8 cellular contexts compared by ENCODE assay signal in genomic region chr20:49046087-49046900, GRCh38. TPM values are rescaled to one million over a fixed set of nuclear protein-coding genes. Genes with fewer than 3 reads are reported as not detected.
DNase-seq lines count a peak whose midpoint lies in the region; ATAC-seq lines count a peak whose summit lies in the region.

Gene CSE1L, plus strand, starts transcription at chr20:49046312. Its CDS starts 12,152 bp downstream, at chr20:49058464.

- H3K9me3 ChIP-seq in NT2/D1 (ENCODE audit: insufficient read depth, low read length) (no peaks in the 10 kb centered on the region), endocrine pancreas (ENCODE audit: control insufficient read depth, low read length) (no peaks in the 10 kb centered on the region), mesenchymal stem cell (ENCODE audit: control insufficient read depth, low read length) (no peaks in the 10 kb centered on the region)

- H3K27ac Mint-ChIP-seq in activated CD8-positive, alpha-beta memory T cell treated with anti-CD3 and anti-CD28 coated beads, Interleukin-2, amount 10 ng/mL, durations not matched to agents 7 days and 5 days = peak within 1 kb of the TSS; percentile 95

- H2BK5ac ChIP-seq in mesenchymal stem cell (ENCODE audit: low read depth, low read length, poor library complexity, severe bottlenecking) = no peak within 1 kb of the TSS

- peak within 1 kb of the TSS; percentile 3 to 86 for H3K18ac ChIP-seq in mesenchymal stem cell (ENCODE audit: low read depth in 1 of 2, low read length in 2 of 2)

- ATAC-seq in GM21381 (IDR thresholded peaks at IDR 0.05; ENCODE audit: unreplicated experiment) = peak; percentile 86
- ATAC-seq in activated CD8-positive, alpha-beta memory T cell treated with anti-CD3 and anti-CD28 coated beads, Interleukin-2, amount 10 ng/mL, durations not matched to agents 7 days and 5 days = peak; percentile 91

- peak within 1 kb of the TSS; percentile 64 for H2BK15ac ChIP-seq in mesenchymal stem cell (ENCODE audit: low read depth, poor library complexity, severe bottlenecking)

- peaks cover 40% of the 10 kb centered on the region for H3K4me1 Mint-ChIP-seq in activated CD8-positive, alpha-beta memory T cell treated with anti-CD3 and anti-CD28 coated beads, Interleukin-2, amount 10 ng/mL, durations not matched to agents 7 days and 5 days

- DNase-seq in COR-L47 (lab: John Stamatoyannopoulos, UW) = peak; percentile 94
- DNase-seq in HUDEP-2 (lab: John Stamatoyannopoulos, UW; ENCODE audit: unreplicated experiment in 76 of 76) = peak; percentile 11 to 95 (median 89)
- DNase-seq in NT2/D1 (ENCODE audit: low read depth, low spot score) = peak; percentile 95
- DNase-seq in activated CD8-positive, alpha-beta memory T cell treated with anti-CD3 and anti-CD28 coated beads, Interleukin-2, amount 10 ng/mL, durations not matched to agents 7 days and 5 days = peak; percentile 96
- DNase-seq in mesenchymal stem cell = peak; percentile 94
- DNase-seq in stimulated activated CD8-positive, alpha-beta memory T cell treated with anti-CD3 and anti-CD28 coated beads, Interleukin-12 subunit alpha, Interleukin-12 subunit beta, amount 100 ng/mL, for 4 hours (ENCODE audit: low read depth) = peak; percentile 92

- peak within 1 kb of the TSS; percentile 72 for H2AFZ ChIP-seq in mesenchymal stem cell (ENCODE audit: low read depth, low read length)

- peak within 1 kb of the TSS; percentile 86 for H2AK5ac ChIP-seq in mesenchymal stem cell (ENCODE audit: low read length, severe bottlenecking)

- H4K8ac ChIP-seq in mesenchymal stem cell (ENCODE audit: low read length) = peak within 1 kb of the TSS; percentile 79

- no peaks in the 10 kb centered on the region for H3K9me3 Mint-ChIP-seq in activated CD8-positive, alpha-beta memory T cell treated with anti-CD3 and anti-CD28 coated beads, Interleukin-2, amount 10 ng/mL, durations not matched to agents 7 days and 5 days (ENCODE audit: low read depth)

- peaks cover 31% of the 10 kb centered on the region for H3K36me3 Mint-ChIP-seq in activated CD8-positive, alpha-beta memory T cell treated with anti-CD3 and anti-CD28 coated beads, Interleukin-2, amount 10 ng/mL, durations not matched to agents 7 days and 5 days

- H3K4me1 ChIP-seq in NT2/D1 (ENCODE audit: insufficient read depth, insufficient read length) (no peaks in the 10 kb centered on the region), endocrine pancreas (ENCODE audit: control insufficient read depth, insufficient read depth, low read length) (peaks cover 9% of the 10 kb centered on the region), mesenchymal stem cell (ENCODE audit: control insufficient read depth, insufficient read depth, low read depth, low read length) (peaks cover 7% of the 10 kb centered on the region)

- H3K27me3 ChIP-seq in NT2/D1 (ENCODE audit: insufficient read depth, insufficient read length) = no peaks in the 10 kb centered on the region
- H3K27me3 ChIP-seq in endocrine pancreas (ENCODE audit: control insufficient read depth, insufficient read depth, low read length) = no peaks in the 10 kb centered on the region
- no peaks in the 10 kb centered on the region for H3K27me3 ChIP-seq in mesenchymal stem cell (ENCODE audit: control insufficient read depth in 1 of 2, insufficient read depth in 1 of 2, low read length in 2 of 2)

- peak within 1 kb of the TSS; percentile 86 for H3K4me2 ChIP-seq in mesenchymal stem cell (ENCODE audit: low read length, poor library complexity, severe bottlenecking)

- H4K91ac ChIP-seq in mesenchymal stem cell (ENCODE audit: low read length) = peak within 1 kb of the TSS; percentile 53

- WGBS in mesenchymal stem cell = under 1% methylated on average over 80 of the region's 80 CpGs

- no peak within 1 kb of the TSS for H3K23ac ChIP-seq in mesenchymal stem cell (ENCODE audit: low read length in 2 of 2)

- H2BK120ac ChIP-seq in mesenchymal stem cell (ENCODE audit: low read depth, low read length) = no peak within 1 kb of the TSS

- peak within 1 kb of the TSS; percentile 98 for H3K4me3 Mint-ChIP-seq in activated CD8-positive, alpha-beta memory T cell treated with anti-CD3 and anti-CD28 coated beads, Interleukin-2, amount 10 ng/mL, durations not matched to agents 7 days and 5 days

- H3K36me3 ChIP-seq in NT2/D1 (ENCODE audit: insufficient read depth, insufficient read length, low read length) (peaks cover 37% of the 10 kb centered on the region), endocrine pancreas (ENCODE audit: control insufficient read depth, insufficient read depth, low read length) (no peaks in the 10 kb centered on the region), mesenchymal stem cell (ENCODE audit: control insufficient read depth in 1 of 2, insufficient read depth in 2 of 2, low read depth in 1 of 2, low read length in 2 of 2) (no peaks in the 10 kb centered on the region)

- CTCF ChIA-PET in activated CD8-positive, alpha-beta memory T cell treated with anti-CD3 and anti-CD28 coated beads, Interleukin-2, amount 10 ng/mL, durations not matched to agents 7 days and 5 days (lab: Charles Lee) = interaction anchor here (1.0 to 1.9 kb wide), 7 partner anchors 10 to 171 kb away, joined by 3 to 6 read pairs (median 3); no protein-coding TSS in a partner anchor

- peak within 1 kb of the TSS in 1 of 2 experiments; percentile 8 for H2BK12ac ChIP-seq in mesenchymal stem cell (ENCODE audit: low read length in 2 of 2)

- no peaks in the 10 kb centered on the region for H3K79me1 ChIP-seq in mesenchymal stem cell (replicated peaks; ENCODE audit: low read length, poor library complexity, severe bottlenecking)

- H3K9ac ChIP-seq in NT2/D1 (ENCODE audit: insufficient read length, low read depth) = peak within 1 kb of the TSS; percentile 100
- H3K9ac ChIP-seq in endocrine pancreas (ENCODE audit: control insufficient read depth, insufficient read depth, low read length) = peak within 1 kb of the TSS; percentile 87
- peak within 1 kb of the TSS; percentile 87 for H3K9ac ChIP-seq in mesenchymal stem cell (ENCODE audit: low read length)

- H3K4me3 ChIP-seq in NT2/D1 (ENCODE audit: insufficient read length, low read depth) (peak within 1 kb of the TSS; percentile 100), endocrine pancreas (ENCODE audit: control insufficient read depth, insufficient read depth, low read length) (peak within 1 kb of the TSS; percentile 83), mesenchymal stem cell (ENCODE audit: insufficient read depth in 1 of 2, low read depth in 1 of 2, low read length in 2 of 2) (peak within 1 kb of the TSS; percentile 83 to 94)

- H3K27me3 Mint-ChIP-seq in activated CD8-positive, alpha-beta memory T cell treated with anti-CD3 and anti-CD28 coated beads, Interleukin-2, amount 10 ng/mL, durations not matched to agents 7 days and 5 days = no peaks in the 10 kb centered on the region

- peak within 1 kb of the TSS; percentile 55 for H3K27ac ChIP-seq in mesenchymal stem cell (ENCODE audit: low read length, poor library complexity, severe bottlenecking)

- peak within 1 kb of the TSS; percentile 84 to 88 for H3K4ac ChIP-seq in mesenchymal stem cell (ENCODE audit: low read depth in 1 of 2, low read length in 2 of 2)

- peak within 1 kb of the TSS in 1 of 2 experiments; percentile 57 for H3K14ac ChIP-seq in mesenchymal stem cell (ENCODE audit: low read length in 2 of 2)

RNA-seq across cellular contexts. Expression of gene CSE1L, which starts in this region (rescaled TPM):
- total RNA-seq in activated CD8-positive, alpha-beta memory T cell treated with anti-CD3 and anti-CD28 coated beads, Interleukin-2, amount 10 ng/mL, durations not matched to agents 7 days and 5 days = 100 to 1,000 TPM in 1 of 2 experiments, 10 to 100 TPM in 1; 93.1 to 111 TPM
- 34.9 TPM for polyA plus RNA-seq in mesenchymal stem cell (2013, experiment 1 of 2)
- polyA plus RNA-seq in mesenchymal stem cell (2013, experiment 2 of 2) = 37.0 TPM

Comparison
In these comparisons a context has a peak if more than half of its experiments do, and no peak if none do; other contexts are left out.
1. Peak in every context shown above with its lines: DNase-seq, ATAC-seq, H3K4me3 ChIP-seq and H3K27ac ChIP-seq.